In the genomic region with DNA sequence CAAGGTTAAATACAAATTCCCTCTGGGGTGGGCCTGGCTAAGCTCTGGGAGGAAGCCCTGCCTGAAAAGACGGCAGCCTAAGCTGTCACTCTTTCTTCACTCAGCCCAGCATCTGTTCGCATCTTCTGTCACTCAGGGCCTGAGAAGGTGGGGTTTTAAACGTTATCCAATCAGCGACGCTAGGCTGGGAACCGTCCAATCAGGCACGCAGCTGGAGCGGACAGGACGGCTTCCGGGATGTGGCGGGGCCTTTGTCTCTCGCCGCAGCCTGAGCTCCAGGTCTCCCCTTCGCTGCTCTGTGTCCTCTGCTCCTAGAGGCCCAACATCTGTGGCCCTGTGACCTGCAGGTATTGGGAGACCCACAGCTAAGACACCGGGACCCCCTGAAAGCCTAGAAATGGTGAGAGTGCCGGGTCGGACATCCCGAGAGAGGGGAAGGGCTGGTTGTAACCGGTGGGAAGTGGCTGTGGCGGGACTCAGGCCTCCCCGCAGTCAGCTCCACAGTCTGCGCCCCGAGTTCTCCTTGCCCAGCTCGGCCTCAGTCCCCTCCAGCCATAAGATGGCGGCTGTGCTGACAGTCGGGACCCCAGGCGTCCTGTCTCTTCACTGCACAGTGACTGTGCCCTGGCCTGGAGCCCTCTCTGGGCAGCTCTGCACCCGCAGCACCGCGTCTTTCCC, we compare ENCODE assay signal across 8 cellular contexts. TPM values are rescaled to one million over a fixed set of nuclear protein-coding genes. Genes with fewer than 3 reads are reported as not detected.
DNase-seq lines count a peak whose midpoint lies in the region; ATAC-seq and TF ChIP-seq lines count a peak whose summit lies in the region.

A gene (plus strand): TSS at position 254 of the 678 bp plus-strand sequence. CDS start 144 bp downstream, at position 398.

- peak; percentile 96 for ATAC-seq in GM21723 (IDR thresholded peaks at IDR 0.05; ENCODE audit: unreplicated experiment)
- peak; percentile 100 for ATAC-seq in Panc1

- H3K36me3 Mint-ChIP-seq in activated T-cell treated with anti-CD3 and anti-CD28 coated beads, Interleukin-2, amount 50 U/mL, for 24 hours (ENCODE audit: low read depth), result peaks cover 49% of the 10 kb centered on the region

- H3K27ac Mint-ChIP-seq in activated T-cell treated with anti-CD3 and anti-CD28 coated beads, Interleukin-2, amount 50 U/mL, for 24 hours, result peak within 1 kb of the TSS; percentile 97

- peak within 1 kb of the TSS; percentile 98 for H3K4me3 Mint-ChIP-seq in activated T-cell treated with anti-CD3 and anti-CD28 coated beads, Interleukin-2, amount 50 U/mL, for 24 hours

- peaks cover 6% of the 10 kb centered on the region for H3K9me3 Mint-ChIP-seq in activated T-cell treated with anti-CD3 and anti-CD28 coated beads, Interleukin-2, amount 50 U/mL, for 24 hours

- H3K4me1 Mint-ChIP-seq in activated T-cell treated with anti-CD3 and anti-CD28 coated beads, Interleukin-2, amount 50 U/mL, for 24 hours (ENCODE audit: low read depth), result peaks cover 48% of the 10 kb centered on the region

- intact Hi-C loops in Panc1 (cut with micrococcal nuclease; ENCODE audit: unreplicated experiment), result no loop called here

- peaks cover 2% of the 10 kb centered on the region; the same call in 1 of the 2 replicates for H3K4me1 ChIP-seq in Panc1 (ENCODE audit: control insufficient read depth, insufficient read depth, low read length)
- H3K4me1 ChIP-seq in mucosa of rectum (ENCODE audit: control insufficient read depth in 2 of 2, insufficient read depth in 2 of 2, low read length in 2 of 2), result peaks cover 3 to 5% of the 10 kb centered on the region in 2 donors

- H3K4me3 ChIP-seq in Panc1 (ENCODE audit: low read depth in 2 of 2, low read length in 2 of 2), result peak within 1 kb of the TSS; percentile 81 to 83
- peak within 1 kb of the TSS; percentile 81 to 99 for H3K4me3 ChIP-seq in mucosa of rectum (ENCODE audit: low read length in 2 of 2)

- peak within 1 kb of the TSS; percentile 85 to 91 for H3K9ac ChIP-seq in mucosa of rectum (ENCODE audit: low read depth in 1 of 2, low read length in 2 of 2)

- no peaks in the 10 kb centered on the region for H3K27me3 Mint-ChIP-seq in activated T-cell treated with anti-CD3 and anti-CD28 coated beads, Interleukin-2, amount 50 U/mL, for 24 hours

- BruUV-seq in Panc1 (replicated peaks; lab: Mats Ljungman, UMichigan), result no TSS peak

- DNase-seq in DMS53 treated with DMSO at 0.1 percent for 48 hours (lab: John Stamatoyannopoulos, UW; ENCODE audit: unreplicated experiment) (peak; percentile 73), KG1 (lab: John Stamatoyannopoulos, UW) (peak; percentile 87), Panc1 (ENCODE audit: low read depth, low spot score) (peak; percentile 64), erythroblast (lab: John Stamatoyannopoulos, UW) (peak; percentile 95 to 96)
- DNase-seq in activated T-cell treated with anti-CD3 and anti-CD28 coated beads, Interleukin-2, amount 50 U/mL, for 24 hours, result peak; percentile 87
- DNase-seq in stimulated activated CD8-positive, alpha-beta memory T cell treated with anti-CD3 and anti-CD28 coated beads, Interleukin-4, amount 100 ng/mL, for 4 hours (ENCODE audit: low read depth in 2 of 2, low spot score in 1 of 2), result peak; percentile 75 to 76

- H3K9me3 ChIP-seq in Panc1 (ENCODE audit: control insufficient read depth, insufficient read depth, low read depth, low read length), result no peaks in the 10 kb centered on the region
- H3K9me3 ChIP-seq in mucosa of rectum (ENCODE audit: control insufficient read depth in 2 of 2, low read length in 2 of 2), result peaks cover 0 to 5% of the 10 kb centered on the region in 2 donors

- H3K27ac ChIP-seq in Panc1 (ENCODE audit: low read length) (peak within 1 kb of the TSS; percentile 84), mucosa of rectum (ENCODE audit: low read depth in 2 of 2, low read length in 2 of 2) (peak within 1 kb of the TSS; percentile 75 to 87)

- H3K27me3 ChIP-seq in Panc1 (ENCODE audit: control insufficient read depth, insufficient read depth, low read length) (no peaks in the 10 kb centered on the region), mucosa of rectum (ENCODE audit: control insufficient read depth in 2 of 2, insufficient read depth in 2 of 2, low read length in 2 of 2) (no peaks in the 10 kb centered on the region)

- in situ Hi-C loops in Panc1 (cut with HindIII; ENCODE audit: low pct_unique_long_range_greater_than_20kb, low sequenced_read_pairs), result no loop called here

- no peak for TF ChIP-seq CTCF in Panc1 (IDR thresholded peaks at IDR 0.05)

- TF ChIP-seq POLR2A in erythroblast (IDR thresholded peaks at IDR 0.05; ENCODE audit: low read length), result peak; percentile 92

- no peaks in the 10 kb centered on the region; the same call in none of the 2 replicates for H3K36me3 ChIP-seq in Panc1 (ENCODE audit: control insufficient read depth, insufficient read depth, low read length)
- peaks cover 11 to 16% of the 10 kb centered on the region in 2 donors for H3K36me3 ChIP-seq in mucosa of rectum (ENCODE audit: control insufficient read depth in 2 of 2, insufficient read depth in 2 of 2, low read length in 2 of 2)

- CTCF ChIA-PET in Panc1 (lab: Charles Lee), result interaction anchor here (0.7 kb wide), 1 partner anchor 213 kb away, joined by 6 read pairs; no protein-coding TSS in a partner anchor

- POLR2A ChIA-PET in Panc1 (lab: Charles Lee), result interaction anchor here (1.0 kb wide), 1 partner anchor 717 kb away, joined by 5 read pairs; no protein-coding TSS in a partner anchor

RNA-seq across cellular contexts. Expression of the gene that starts here (rescaled TPM):
- total RNA-seq in Panc1 (2021; ENCODE audit: unreplicated experiment), result 10.8 TPM
- 4.1 TPM for polyA plus RNA-seq in Panc1 (2012; ENCODE audit: insufficient read length)

Comparison
In these comparisons a context has a peak if more than half of its experiments do, and no peak if none do; other contexts are left out.
1. Peak in every context shown above with its lines: DNase-seq, ATAC-seq, H3K4me3 ChIP-seq and H3K27ac ChIP-seq.